14 cellular contexts compared by ENCODE assay signal in the genomic region with DNA sequence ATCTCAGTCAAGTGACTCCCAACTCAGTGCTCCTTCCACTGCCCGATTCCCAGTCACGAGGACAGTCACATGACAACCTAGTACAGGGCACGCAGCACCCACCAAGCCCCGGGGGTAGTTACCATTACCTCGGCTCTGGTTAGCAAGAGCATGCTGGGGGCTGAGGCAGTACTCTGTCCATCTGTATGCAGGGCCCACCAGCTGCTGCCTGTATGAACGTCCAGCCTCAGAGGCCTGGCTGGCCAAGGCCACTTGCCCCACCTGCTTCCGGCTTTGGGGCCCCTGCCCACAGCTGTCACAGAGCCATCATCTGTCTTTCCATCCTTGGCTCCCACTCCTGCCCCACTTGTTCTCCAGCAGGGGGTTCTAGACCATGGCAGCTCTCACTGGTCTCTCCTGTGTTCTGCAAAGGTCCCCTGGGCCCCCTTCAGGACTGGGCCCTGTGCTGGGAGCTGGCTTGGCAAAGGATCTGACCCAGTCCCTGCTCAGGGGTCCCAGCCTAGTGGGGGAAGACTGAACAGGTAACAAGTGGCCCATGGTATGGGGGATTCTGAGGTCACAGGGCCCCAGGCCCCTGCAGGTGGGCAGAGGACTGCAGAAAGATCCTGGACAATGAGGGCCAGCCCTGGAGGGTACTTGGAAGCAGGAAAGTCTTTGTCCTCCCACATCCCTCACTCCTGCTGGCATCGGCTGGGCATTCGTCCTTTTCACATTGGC. TPM values are rescaled to one million over a fixed set of nuclear protein-coding genes. Genes with fewer than 3 reads are reported as not detected.
DNase-seq lines count a peak whose midpoint lies in the region; ATAC-seq and TF ChIP-seq lines count a peak whose summit lies in the region.
"Had no signal": no experiment of that assay in that cellular context is flagged by ENCODE, and none has a peak within 500 bp of the region (broad histone marks: within the 10 kb centered on the region; RNA-seq: fewer than 3 reads in every experiment).

No MANE protein-coding gene starts in this region.

- peak overlapping the region; percentile 52 for H3K9ac ChIP-seq in NT2/D1 (ENCODE audit: insufficient read length, low read depth)
- H3K9ac ChIP-seq in endodermal cell (ENCODE audit: extremely low read depth, low read length, poor library complexity, severe bottlenecking): no peak overlapping the region
- peak overlapping the region in 3 of 5 donors; percentile 56 to 95 (median 87) for H3K9ac ChIP-seq in subcutaneous abdominal adipose tissue (ENCODE audit: low read length in 5 of 5)

- no peak for TF ChIP-seq POLR2A in Peyer's patch (IDR thresholded peaks at IDR 0.05)

- H3K27ac Mint-ChIP-seq in natural killer cell treated with Interleukin-12 subunit alpha and Interleukin-12 subunit beta and Interleukin-15 and Interleukin-18, amount 100 ng/mL, for 72 hours: peak overlapping the region in 1 of 2 donors; percentile 84
- H3K27ac Mint-ChIP-seq in natural killer cell (peak overlapping the region in 1 of 2 donors; percentile 93), endodermal cell (peak overlapping the region; percentile 21)

- no peak for DNase-seq in natural killer cell treated with Interleukin-12 subunit alpha and Interleukin-12 subunit beta and Interleukin-15 and Interleukin-18, amount 100 ng/mL, for 72 hours (ENCODE audit: low spot score)
- no peak for DNase-seq in natural killer cell
- no peak for DNase-seq in NT2/D1 (ENCODE audit: low read depth, low spot score)
- DNase-seq in endodermal cell: no peak
- no peak for DNase-seq in Peyer's patch
- DNase-seq in cerebellar nuclear complex (lab: John Stamatoyannopoulos, UW): no peak
- DNase-seq: activated CD8-positive, alpha-beta memory T cell treated with anti-CD3 and anti-CD28 coated beads for 24 hours; amygdala; C1 segment of cervical spinal cord; dorsolateral prefrontal cortex; T-helper 17 cell had no signal

- no peaks in the 10 kb centered on the region for H3K27me3 ChIP-seq in NT2/D1 (ENCODE audit: insufficient read depth, insufficient read length)
- H3K27me3 ChIP-seq in endodermal cell (ENCODE audit: control insufficient read depth, insufficient read depth, low read length, poor library complexity, severe bottlenecking): no peaks in the 10 kb centered on the region
- H3K27me3 ChIP-seq in subcutaneous abdominal adipose tissue (ENCODE audit: control insufficient read depth in 5 of 5, insufficient read depth in 4 of 5, low read length in 5 of 5): no peaks in the 10 kb centered on the region
- no peaks in the 10 kb centered on the region for H3K27me3 ChIP-seq in Peyer's patch
- H3K27me3 ChIP-seq: dorsolateral prefrontal cortex, suprapubic skin had no signal

- peaks cover 24 to 26% of the 10 kb centered on the region in 2 donors for H3K4me1 Mint-ChIP-seq in natural killer cell treated with Interleukin-12 subunit alpha and Interleukin-12 subunit beta and Interleukin-15 and Interleukin-18, amount 100 ng/mL, for 72 hours (ENCODE audit: low read depth in 2 of 2)
- H3K4me1 Mint-ChIP-seq in natural killer cell (peaks cover 27 to 41% of the 10 kb centered on the region in 2 donors), endodermal cell (peaks cover 6% of the 10 kb centered on the region)

- ATAC-seq in natural killer cell treated with Interleukin-12 subunit alpha and Interleukin-12 subunit beta and Interleukin-15 and Interleukin-18, amount 100 ng/mL, for 72 hours: no peak
- no peak for ATAC-seq in natural killer cell
- ATAC-seq in GM19351 (IDR thresholded peaks at IDR 0.05; ENCODE audit: unreplicated experiment): no peak
- ATAC-seq: T-helper 17 cell had no signal

- H3K27ac ChIP-seq in endodermal cell (ENCODE audit: low read depth, low read length) (no peak overlapping the region), subcutaneous abdominal adipose tissue (ENCODE audit: low read depth, low read length) (no peak overlapping the region), Peyer's patch (no peak overlapping the region)
- H3K27ac ChIP-seq: suprapubic skin had no signal

- 95 to 96% methylated on average over 7 to 9 of the region's 9 CpGs for WGBS in endodermal cell (ENCODE audit: insufficient coverage in 1 of 2, insufficient read length in 1 of 2), 2 experiments

- TF ChIP-seq CTCF in natural killer cell (IDR thresholded peaks at IDR 0.05) (no peak), endodermal cell (conservative IDR thresholded peaks at IDR 0.05) (peak; percentile 34), Peyer's patch (IDR thresholded peaks at IDR 0.05) (no peak)

- H3K36me3 Mint-ChIP-seq in natural killer cell treated with Interleukin-12 subunit alpha and Interleukin-12 subunit beta and Interleukin-15 and Interleukin-18, amount 100 ng/mL, for 72 hours: peaks cover 14% of the 10 kb centered on the region
- H3K36me3 Mint-ChIP-seq in natural killer cell (no peaks in the 10 kb centered on the region), endodermal cell (ENCODE audit: low read depth) (peaks cover 43% of the 10 kb centered on the region)

- no peaks in the 10 kb centered on the region for H3K27me3 Mint-ChIP-seq in natural killer cell treated with Interleukin-12 subunit alpha and Interleukin-12 subunit beta and Interleukin-15 and Interleukin-18, amount 100 ng/mL, for 72 hours
- H3K27me3 Mint-ChIP-seq in natural killer cell (ENCODE audit: low read depth in 2 of 2): no peaks in the 10 kb centered on the region
- H3K27me3 Mint-ChIP-seq in endodermal cell (ENCODE audit: insufficient read depth): no peaks in the 10 kb centered on the region
- H3K27me3 Mint-ChIP-seq: T-helper 17 cell had no signal

- no peak overlapping the region for H3K4me3 ChIP-seq in NT2/D1 (ENCODE audit: insufficient read length, low read depth)
- H3K4me3 ChIP-seq in endodermal cell (ENCODE audit: low read length): no peak overlapping the region
- H3K4me3 ChIP-seq in subcutaneous abdominal adipose tissue (ENCODE audit: low read depth in 1 of 5, low read length in 5 of 5): no peak overlapping the region
- no peak overlapping the region for H3K4me3 ChIP-seq in Peyer's patch
- H3K4me3 ChIP-seq: dorsolateral prefrontal cortex, suprapubic skin had no signal

- H3K9me3 ChIP-seq in NT2/D1 (ENCODE audit: insufficient read depth, low read length) (no peaks in the 10 kb centered on the region), endodermal cell (ENCODE audit: control insufficient read depth, low read length) (no peaks in the 10 kb centered on the region), subcutaneous abdominal adipose tissue (ENCODE audit: control insufficient read depth in 5 of 5, low read length in 5 of 5) (no peaks in the 10 kb centered on the region), Peyer's patch (no peaks in the 10 kb centered on the region)
- H3K9me3 ChIP-seq: suprapubic skin had no signal

- H3K4me1 ChIP-seq in NT2/D1 (ENCODE audit: insufficient read depth, insufficient read length): peaks cover 27% of the 10 kb centered on the region
- peaks cover 2% of the 10 kb centered on the region for H3K4me1 ChIP-seq in endodermal cell (ENCODE audit: control insufficient read depth, insufficient read depth, low read length)
- peaks cover 6 to 38% (median 31%) of the 10 kb centered on the region in 5 donors for H3K4me1 ChIP-seq in subcutaneous abdominal adipose tissue (ENCODE audit: control insufficient read depth in 5 of 5, insufficient read depth in 5 of 5, low read length in 5 of 5)
- peaks cover 6 to 34% (median 8%) of the 10 kb centered on the region in 4 donors for H3K4me1 ChIP-seq in Peyer's patch

- H3K36me3 ChIP-seq in NT2/D1 (ENCODE audit: insufficient read depth, insufficient read length, low read length): peaks cover 63% of the 10 kb centered on the region
- H3K36me3 ChIP-seq in endodermal cell (ENCODE audit: control insufficient read depth, insufficient read depth, low read length): peaks cover 42% of the 10 kb centered on the region
- peaks cover 0 to 49% (median 41%) of the 10 kb centered on the region in 5 donors for H3K36me3 ChIP-seq in subcutaneous abdominal adipose tissue (ENCODE audit: control insufficient read depth in 5 of 5, insufficient read depth in 5 of 5, low read length in 5 of 5)
- H3K36me3 ChIP-seq in Peyer's patch: peaks cover 0 to 35% (median 0%) of the 10 kb centered on the region in 3 donors

- peak overlapping the region; percentile 94 for H3K4me3 Mint-ChIP-seq in natural killer cell treated with Interleukin-12 subunit alpha and Interleukin-12 subunit beta and Interleukin-15 and Interleukin-18, amount 100 ng/mL, for 72 hours
- H3K4me3 Mint-ChIP-seq in natural killer cell: no peak overlapping the region
- H3K4me3 Mint-ChIP-seq in endodermal cell: peak overlapping the region; percentile 95
- H3K4me3 Mint-ChIP-seq: T-helper 17 cell had no signal

- intact Hi-C loops in natural killer cell (cut with micrococcal nuclease): no loop called here

- no peaks in the 10 kb centered on the region for H3K9me3 Mint-ChIP-seq in natural killer cell treated with Interleukin-12 subunit alpha and Interleukin-12 subunit beta and Interleukin-15 and Interleukin-18, amount 100 ng/mL, for 72 hours
- H3K9me3 Mint-ChIP-seq in natural killer cell: no peaks in the 10 kb centered on the region
- H3K9me3 Mint-ChIP-seq in endodermal cell: no peaks in the 10 kb centered on the region

RNA-seq across cellular contexts. Expression of gene RPL35, which starts 3.3 kb away (rescaled TPM):
- 1,000 to 10,000 TPM in 1 of 2 donors, 100 to 1,000 TPM in 1; 983 to 1,578 TPM for total RNA-seq in natural killer cell treated with Interleukin-12 subunit alpha and Interleukin-12 subunit beta and Interleukin-15 and Interleukin-18, amount 100 ng/mL, for 72 hours
- total RNA-seq in natural killer cell: 100 to 1,000 TPM; 716 to 896 (median 795) TPM
- total RNA-seq in endodermal cell: 1,000 to 10,000 TPM; 1,507 to 1,578 TPM
- 1,782 TPM for polyA plus RNA-seq in endodermal cell (2013, experiment 1 of 2)
- 1,780 TPM for polyA plus RNA-seq in endodermal cell (2013, experiment 2 of 2)
- 1,000 to 10,000 TPM in 1 of 4 donors, 100 to 1,000 TPM in 3; 462 to 1,338 (median 588) TPM for total RNA-seq in Peyer's patch

RNA-seq across cellular contexts. Expression of gene ARPC5L, which starts 3.4 kb away (rescaled TPM):
- 100 to 1,000 TPM; 215 to 218 TPM for total RNA-seq in natural killer cell treated with Interleukin-12 subunit alpha and Interleukin-12 subunit beta and Interleukin-15 and Interleukin-18, amount 100 ng/mL, for 72 hours
- total RNA-seq in natural killer cell (100 to 1,000 TPM; 131 to 169 (median 139) TPM), endodermal cell (10 to 100 TPM; 50.9 to 51.4 TPM), Peyer's patch (10 to 100 TPM; 15.7 to 23.5 (median 18.0) TPM)
- 34.2 TPM for polyA plus RNA-seq in endodermal cell (2013, experiment 1 of 2)
- polyA plus RNA-seq in endodermal cell (2013, experiment 2 of 2): 34.9 TPM

RNA-seq across cellular contexts. Expression of gene WDR38, which starts 5.2 kb away (rescaled TPM):
- total RNA-seq in natural killer cell treated with Interleukin-12 subunit alpha and Interleukin-12 subunit beta and Interleukin-15 and Interleukin-18, amount 100 ng/mL, for 72 hours: not detected
- total RNA-seq in natural killer cell (not detected), endodermal cell (not detected), Peyer's patch (not detected)
- polyA plus RNA-seq in endodermal cell (2013, experiment 1 of 2): not detected
- not detected for polyA plus RNA-seq in endodermal cell (2013, experiment 2 of 2)
- total RNA-seq: suprapubic skin, T-helper 17 cell had no signal
